Comparison of ENCODE assay signal across 14 cellular contexts in the genomic region with DNA sequence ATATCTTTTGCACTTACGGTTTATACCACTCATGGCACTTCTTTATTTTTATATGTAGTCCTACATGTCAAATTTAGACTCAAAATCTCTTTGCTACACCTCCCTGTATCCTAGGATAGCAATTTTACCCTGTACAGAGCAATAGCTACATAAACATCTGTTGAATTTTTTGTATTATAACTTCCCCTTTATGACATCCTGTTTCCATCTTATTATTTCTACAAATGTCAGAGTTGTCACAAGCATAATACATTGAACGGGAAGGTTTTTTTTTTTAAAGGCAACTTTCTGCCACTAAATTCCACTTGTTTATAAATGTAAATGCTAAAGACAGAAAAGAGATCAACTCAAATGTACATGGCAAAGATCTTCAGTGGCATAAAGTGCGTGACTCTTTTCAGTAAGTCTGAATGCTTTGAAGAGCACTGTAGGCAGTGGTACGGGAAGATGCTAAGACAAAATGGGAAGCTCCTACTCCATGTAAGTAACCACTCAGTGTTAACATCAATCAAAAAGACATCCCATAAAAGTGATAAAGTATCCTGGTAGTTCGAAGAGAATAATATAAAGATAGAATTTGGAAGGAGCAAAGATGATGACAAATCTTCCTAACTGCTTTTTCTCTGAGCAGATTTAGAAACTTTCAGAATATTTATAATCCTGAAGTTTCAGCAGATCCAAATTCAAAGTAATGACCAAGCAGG. TPM values are rescaled to one million over a fixed set of nuclear protein-coding genes. Genes with fewer than 3 reads are reported as not detected.
DNase-seq lines count a peak whose midpoint lies in the region; ATAC-seq and TF ChIP-seq lines count a peak whose summit lies in the region.
"Had no signal": no experiment of that assay in that cellular context is flagged by ENCODE, and none has a peak within 500 bp of the region (broad histone marks: within the 10 kb centered on the region; RNA-seq: fewer than 3 reads in every experiment).

No MANE protein-coding gene starts in this region.

- peaks cover 14% of the 10 kb centered on the region; the same call in 1 of the 2 replicates for H3K36me3 ChIP-seq in SU-DHL-6 (ENCODE audit: low read length)

- TF ChIP-seq CTCF in SU-DHL-6 (IDR thresholded peaks at IDR 0.05; ENCODE audit: insufficient read depth, low read length, poor library complexity, severe bottlenecking) = no peak
- no peak for TF ChIP-seq CTCF in WTC11 (IDR thresholded peaks at IDR 0.05)
- no peak for TF ChIP-seq CTCF in foreskin fibroblast (IDR thresholded peaks at IDR 0.05; ENCODE audit: low read depth, low read length)

- H3K36me3 Mint-ChIP-seq in memory B cell (peaks cover 6% of the 10 kb centered on the region), WTC11 (peaks cover 2% of the 10 kb centered on the region; the same call in 1 of the 2 replicates)

- H3K27ac ChIP-seq in SU-DHL-6 (ENCODE audit: low read depth, low read length) = peak overlapping the region; percentile 92

- POLR2A ChIA-PET in WTC11 (lab: Charles Lee) = no interaction called here

- DNase-seq in CD1c-positive myeloid dendritic cell (ENCODE audit: extremely low spot score) (peak; percentile 55), memory B cell (ENCODE audit: low spot score in 2 of 2) (no peak), WTC11 (ENCODE audit: low spot score) (no peak), HuH-7.5 (ENCODE audit: low spot score) (no peak), foreskin fibroblast (no peak)
- DNase-seq: central memory CD4-positive, alpha-beta T cell; COR-L47; GOT3; NCI-H2081 treated with DMSO at 0.1 percent for 48 hours; stimulated activated CD4-positive, alpha-beta T cell treated with anti-CD3 and anti-CD28 coated beads, Interleukin-4, amount 100 ng/mL, for 1 hour; T1000 had no signal

- H3K27ac Mint-ChIP-seq in memory B cell (peak overlapping the region; percentile 94), WTC11 (no peak overlapping the region)

- H3K79me2 ChIP-seq in SU-DHL-6 (ENCODE audit: insufficient read depth, low read length) = peaks cover 100% of the 10 kb centered on the region

- H3K27me3 Mint-ChIP-seq in memory B cell (no peaks in the 10 kb centered on the region), WTC11 (ENCODE audit: low read depth) (no peaks in the 10 kb centered on the region)

- H4K20me1 ChIP-seq in SU-DHL-6 (ENCODE audit: low read depth, low read length) = 0 out of 2 replicates have a peak, but pooled peaks cover 3% of the 10 kb centered on the region

- CTCF ChIA-PET in WTC11 (lab: Charles Lee) = interaction anchor here (2.0 kb wide), 1 partner anchor 71 kb away, joined by 8 read pairs; no protein-coding TSS in a partner anchor

- H3K4me2 ChIP-seq in SU-DHL-6 (ENCODE audit: low read depth, low read length, poor library complexity, severe bottlenecking) = peak overlapping the region; percentile 92

- ATAC-seq in GM21423 (IDR thresholded peaks at IDR 0.05; ENCODE audit: unreplicated experiment) (peak; percentile 39), memory B cell (ENCODE audit: low read depth) (peak; percentile 81), HG02885 (IDR thresholded peaks at IDR 0.05; ENCODE audit: poor library complexity, unreplicated experiment) (no peak), WTC11 (no peak)

- H3K4me3 Mint-ChIP-seq in memory B cell = peak overlapping the region; percentile 77
- no peak overlapping the region for H3K4me3 Mint-ChIP-seq in WTC11

- no peaks in the 10 kb centered on the region for H3K9me2 ChIP-seq in SU-DHL-6 (replicated peaks; ENCODE audit: insufficient read depth, low read length)

- H3K4me3 ChIP-seq in SU-DHL-6 (ENCODE audit: insufficient read depth, low read length, poor library complexity, severe bottlenecking) (peak overlapping the region; percentile 31), foreskin fibroblast (ENCODE audit: low read depth in 1 of 2, low read length in 2 of 2) (no peak overlapping the region)

- H2AFZ ChIP-seq in SU-DHL-6 (ENCODE audit: low read depth, low read length, severe bottlenecking) = no peak overlapping the region

- H3K9me3 Mint-ChIP-seq in memory B cell (peaks cover 3% of the 10 kb centered on the region), WTC11 (no peaks in the 10 kb centered on the region)

- no peaks in the 10 kb centered on the region for H3K27me3 ChIP-seq in SU-DHL-6 (ENCODE audit: low read length)

- peak overlapping the region; percentile 50 for H3K9ac ChIP-seq in SU-DHL-6 (ENCODE audit: low read length)

- no peaks in the 10 kb centered on the region for H3K9me3 ChIP-seq in SU-DHL-6 (ENCODE audit: insufficient read depth, low read length)

- H3K4me1 Mint-ChIP-seq in memory B cell (peaks cover 31% of the 10 kb centered on the region), WTC11 (0 out of 2 replicates have a peak, but pooled peaks cover 4% of the 10 kb centered on the region)

- H3F3A ChIP-seq in SU-DHL-6 (ENCODE audit: insufficient read depth) = peaks cover 92% of the 10 kb centered on the region

TF ChIP-seq in WTC11, 78 proteins besides CTCF, POLR2A, EP300 and RAD21 (continues in another document):
- TF ChIP-seq, protein P1, sequence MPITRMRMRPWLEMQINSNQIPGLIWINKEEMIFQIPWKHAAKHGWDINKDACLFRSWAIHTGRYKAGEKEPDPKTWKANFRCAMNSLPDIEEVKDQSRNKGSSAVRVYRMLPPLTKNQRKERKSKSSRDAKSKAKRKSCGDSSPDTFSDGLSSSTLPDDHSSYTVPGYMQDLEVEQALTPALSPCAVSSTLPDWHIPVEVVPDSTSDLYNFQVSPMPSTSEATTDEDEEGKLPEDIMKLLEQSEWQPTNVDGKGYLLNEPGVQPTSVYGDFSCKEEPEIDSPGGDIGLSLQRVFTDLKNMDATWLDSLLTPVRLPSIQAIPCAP (CRISPR knock-in tag; IDR thresholded peaks at IDR 0.05) = no peak
- TF ChIP-seq, protein P2, sequence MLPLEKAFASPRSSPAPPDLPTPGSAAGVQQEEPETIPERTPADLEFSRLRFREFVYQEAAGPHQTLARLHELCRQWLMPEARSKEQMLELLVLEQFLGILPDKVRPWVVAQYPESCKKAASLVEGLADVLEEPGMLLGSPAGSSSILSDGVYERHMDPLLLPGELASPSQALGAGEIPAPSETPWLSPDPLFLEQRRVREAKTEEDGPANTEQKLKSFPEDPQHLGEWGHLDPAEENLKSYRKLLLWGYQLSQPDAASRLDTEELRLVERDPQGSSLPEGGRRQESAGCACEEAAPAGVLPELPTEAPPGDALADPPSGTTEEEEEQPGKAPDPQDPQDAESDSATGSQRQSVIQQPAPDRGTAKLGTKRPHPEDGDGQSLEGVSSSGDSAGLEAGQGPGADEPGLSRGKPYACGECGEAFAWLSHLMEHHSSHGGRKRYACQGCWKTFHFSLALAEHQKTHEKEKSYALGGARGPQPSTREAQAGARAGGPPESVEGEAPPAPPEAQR (CRISPR knock-in tag; IDR thresholded peaks at IDR 0.05) = no peak
- TF ChIP-seq GTF2I (CRISPR knock-in tag; conservative IDR thresholded peaks at IDR 0.05) = no peak
- TF ChIP-seq, protein P3, sequence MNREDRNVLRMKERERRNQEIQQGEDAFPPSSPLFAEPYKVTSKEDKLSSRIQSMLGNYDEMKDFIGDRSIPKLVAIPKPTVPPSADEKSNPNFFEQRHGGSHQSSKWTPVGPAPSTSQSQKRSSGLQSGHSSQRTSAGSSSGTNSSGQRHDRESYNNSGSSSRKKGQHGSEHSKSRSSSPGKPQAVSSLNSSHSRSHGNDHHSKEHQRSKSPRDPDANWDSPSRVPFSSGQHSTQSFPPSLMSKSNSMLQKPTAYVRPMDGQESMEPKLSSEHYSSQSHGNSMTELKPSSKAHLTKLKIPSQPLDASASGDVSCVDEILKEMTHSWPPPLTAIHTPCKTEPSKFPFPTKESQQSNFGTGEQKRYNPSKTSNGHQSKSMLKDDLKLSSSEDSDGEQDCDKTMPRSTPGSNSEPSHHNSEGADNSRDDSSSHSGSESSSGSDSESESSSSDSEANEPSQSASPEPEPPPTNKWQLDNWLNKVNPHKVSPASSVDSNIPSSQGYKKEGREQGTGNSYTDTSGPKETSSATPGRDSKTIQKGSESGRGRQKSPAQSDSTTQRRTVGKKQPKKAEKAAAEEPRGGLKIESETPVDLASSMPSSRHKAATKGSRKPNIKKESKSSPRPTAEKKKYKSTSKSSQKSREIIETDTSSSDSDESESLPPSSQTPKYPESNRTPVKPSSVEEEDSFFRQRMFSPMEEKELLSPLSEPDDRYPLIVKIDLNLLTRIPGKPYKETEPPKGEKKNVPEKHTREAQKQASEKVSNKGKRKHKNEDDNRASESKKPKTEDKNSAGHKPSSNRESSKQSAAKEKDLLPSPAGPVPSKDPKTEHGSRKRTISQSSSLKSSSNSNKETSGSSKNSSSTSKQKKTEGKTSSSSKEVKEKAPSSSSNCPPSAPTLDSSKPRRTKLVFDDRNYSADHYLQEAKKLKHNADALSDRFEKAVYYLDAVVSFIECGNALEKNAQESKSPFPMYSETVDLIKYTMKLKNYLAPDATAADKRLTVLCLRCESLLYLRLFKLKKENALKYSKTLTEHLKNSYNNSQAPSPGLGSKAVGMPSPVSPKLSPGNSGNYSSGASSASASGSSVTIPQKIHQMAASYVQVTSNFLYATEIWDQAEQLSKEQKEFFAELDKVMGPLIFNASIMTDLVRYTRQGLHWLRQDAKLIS (CRISPR knock-in tag; IDR thresholded peaks at IDR 0.05; ENCODE audit: borderline replicate concordance) = no peak
- TF ChIP-seq, protein P4, sequence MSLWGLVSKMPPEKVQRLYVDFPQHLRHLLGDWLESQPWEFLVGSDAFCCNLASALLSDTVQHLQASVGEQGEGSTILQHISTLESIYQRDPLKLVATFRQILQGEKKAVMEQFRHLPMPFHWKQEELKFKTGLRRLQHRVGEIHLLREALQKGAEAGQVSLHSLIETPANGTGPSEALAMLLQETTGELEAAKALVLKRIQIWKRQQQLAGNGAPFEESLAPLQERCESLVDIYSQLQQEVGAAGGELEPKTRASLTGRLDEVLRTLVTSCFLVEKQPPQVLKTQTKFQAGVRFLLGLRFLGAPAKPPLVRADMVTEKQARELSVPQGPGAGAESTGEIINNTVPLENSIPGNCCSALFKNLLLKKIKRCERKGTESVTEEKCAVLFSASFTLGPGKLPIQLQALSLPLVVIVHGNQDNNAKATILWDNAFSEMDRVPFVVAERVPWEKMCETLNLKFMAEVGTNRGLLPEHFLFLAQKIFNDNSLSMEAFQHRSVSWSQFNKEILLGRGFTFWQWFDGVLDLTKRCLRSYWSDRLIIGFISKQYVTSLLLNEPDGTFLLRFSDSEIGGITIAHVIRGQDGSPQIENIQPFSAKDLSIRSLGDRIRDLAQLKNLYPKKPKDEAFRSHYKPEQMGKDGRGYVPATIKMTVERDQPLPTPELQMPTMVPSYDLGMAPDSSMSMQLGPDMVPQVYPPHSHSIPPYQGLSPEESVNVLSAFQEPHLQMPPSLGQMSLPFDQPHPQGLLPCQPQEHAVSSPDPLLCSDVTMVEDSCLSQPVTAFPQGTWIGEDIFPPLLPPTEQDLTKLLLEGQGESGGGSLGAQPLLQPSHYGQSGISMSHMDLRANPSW (CRISPR knock-in tag; conservative IDR thresholded peaks at IDR 0.05; ENCODE audit: low read depth) = no peak
- no peak for TF ChIP-seq FOXK1 (CRISPR knock-in tag; IDR thresholded peaks at IDR 0.05)
- no peak for TF ChIP-seq RELA (CRISPR knock-in tag; IDR thresholded peaks at IDR 0.05; ENCODE audit: borderline replicate concordance)
- no peak for TF ChIP-seq ZNF416 (CRISPR knock-in tag; IDR thresholded peaks at IDR 0.05)

RNA-seq across cellular contexts. Expression of a gene that starts 26.8 kb away (rescaled TPM):
- total RNA-seq in WTC11 (2021) = 48.7 to 51.4 TPM (median 48.8 TPM) in 3 replicates

Comparison
In these comparisons a context has a peak if more than half of its experiments do, and no peak if none do; other contexts are left out.
1. ATAC-seq: peak in GM21423 (single experiment) and memory B cell (single experiment); none in HG02885 (single experiment) and WTC11 (single experiment).